In the genomic region with DNA sequence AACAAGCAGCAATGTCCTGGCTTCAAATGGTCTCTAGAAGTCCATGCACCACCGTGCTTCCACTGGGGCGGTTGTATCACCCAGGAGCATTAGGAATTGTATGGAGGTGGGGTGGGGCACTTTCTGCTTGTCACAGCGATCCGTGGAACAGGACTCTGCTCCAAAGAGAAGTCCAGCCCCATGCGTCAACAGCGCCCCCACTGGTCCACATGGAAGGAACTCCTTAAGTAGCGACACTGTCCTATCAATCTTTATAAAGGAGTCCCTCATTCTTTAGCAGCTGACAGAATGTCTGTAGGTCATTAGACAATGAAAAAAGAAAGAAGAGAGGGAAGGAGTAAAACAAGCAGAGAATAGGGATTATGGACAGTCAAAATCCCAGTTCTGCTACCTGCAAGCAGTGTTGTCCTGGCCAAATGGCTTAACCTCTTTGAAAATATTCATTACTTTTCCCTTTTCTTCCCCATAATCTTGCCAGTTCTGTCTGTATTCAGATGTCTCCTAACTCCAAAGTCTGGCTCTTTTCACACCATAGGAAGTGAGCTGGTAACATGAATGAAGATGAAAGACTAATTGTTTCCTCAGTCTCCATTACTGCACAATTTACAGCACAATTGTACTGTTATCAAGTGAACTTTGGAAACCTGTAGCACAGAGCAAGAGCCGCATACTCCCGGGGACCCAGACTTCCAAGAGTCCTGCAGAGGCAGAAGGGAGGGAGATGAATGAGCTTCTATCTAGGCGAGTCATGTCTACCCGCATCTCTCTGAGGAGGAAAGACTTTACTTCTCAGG, we compare ENCODE assay signal across 8 cellular contexts. TPM values are rescaled to one million over a fixed set of nuclear protein-coding genes. Genes with fewer than 3 reads are reported as not detected.
DNase-seq lines count a peak whose midpoint lies in the region; FAIRE-seq and TF ChIP-seq lines count a peak whose summit lies in the region.

No MANE protein-coding gene starts in this region.

- H3K27me3 ChIP-seq in HL-60 (ENCODE audit: insufficient read depth, poor library complexity, severe bottlenecking) = no peaks in the 10 kb centered on the region

- no peak for FAIRE-seq in GM12892 (lab: Jason Lieb, UNC)

- peaks cover 81% of the 10 kb centered on the region for H3K36me3 Mint-ChIP-seq in activated naive CD8-positive, alpha-beta T cell treated with anti-CD3 and anti-CD28 coated beads for 36 hours
- peaks cover 45% of the 10 kb centered on the region for H3K36me3 Mint-ChIP-seq in type B pancreatic cell

- peaks cover 10% of the 10 kb centered on the region for H3K9me3 Mint-ChIP-seq in activated naive CD8-positive, alpha-beta T cell treated with anti-CD3 and anti-CD28 coated beads for 36 hours
- H3K9me3 Mint-ChIP-seq in type B pancreatic cell = no peaks in the 10 kb centered on the region

- peak overlapping the region; percentile 3 for H3K27ac ChIP-seq in HL-60 (replicated peaks)

- TF ChIP-seq CTCF in HL-60 (IDR thresholded peaks at IDR 0.05; ENCODE audit: insufficient read depth, low read length) = no peak
- peak; percentile 71 for TF ChIP-seq CTCF in type B pancreatic cell (conservative IDR thresholded peaks at IDR 0.05)

- peak overlapping the region; percentile 48 for H3K27ac Mint-ChIP-seq in activated naive CD8-positive, alpha-beta T cell treated with anti-CD3 and anti-CD28 coated beads for 36 hours
- H3K27ac Mint-ChIP-seq in type B pancreatic cell = peak overlapping the region; percentile 98

- DNase-seq in Ammon's horn (ENCODE audit: low spot score) (peak; percentile 58), HL-60 (ENCODE audit: low read depth in 1 of 2, low spot score in 1 of 2) (no peak), iris pigment epithelial cell (ENCODE audit: low read depth) (peak; percentile 57), type B pancreatic cell (ENCODE audit: extremely low spot score, unreplicated experiment) (no peak), GM12892 (ENCODE audit: insufficient read length) (no peak), ureter (ENCODE audit: low spot score) (no peak)
- DNase-seq in activated naive CD8-positive, alpha-beta T cell treated with anti-CD3 and anti-CD28 coated beads for 36 hours = no peak
- DNase-seq in stimulated activated naive CD4-positive, alpha-beta T cell treated with Interleukin-2 at 50 U/mL for 16 hours (lab: John Stamatoyannopoulos, UW) = no peak

- H3K4me1 Mint-ChIP-seq in activated naive CD8-positive, alpha-beta T cell treated with anti-CD3 and anti-CD28 coated beads for 36 hours = peaks cover 85% of the 10 kb centered on the region
- H3K4me1 Mint-ChIP-seq in type B pancreatic cell (ENCODE audit: unreplicated experiment) = peaks cover 49% of the 10 kb centered on the region

- H3K27me3 Mint-ChIP-seq in activated naive CD8-positive, alpha-beta T cell treated with anti-CD3 and anti-CD28 coated beads for 36 hours = no peaks in the 10 kb centered on the region
- no peaks in the 10 kb centered on the region for H3K27me3 Mint-ChIP-seq in type B pancreatic cell

- no peak for TF ChIP-seq POLR2A in GM12892 (IDR thresholded peaks at IDR 0.05; ENCODE audit: low read depth, low read length)

- no peak overlapping the region for H3K4me3 Mint-ChIP-seq in activated naive CD8-positive, alpha-beta T cell treated with anti-CD3 and anti-CD28 coated beads for 36 hours
- peak overlapping the region; percentile 50 for H3K4me3 Mint-ChIP-seq in type B pancreatic cell

- no peak overlapping the region for H3K4me3 ChIP-seq in HL-60 (replicated peaks; ENCODE audit: insufficient read depth, low read length)

RNA-seq across cellular contexts. Expression of gene NFE2L2, which starts 9.9 kb away (rescaled TPM):
- total RNA-seq in activated naive CD8-positive, alpha-beta T cell treated with anti-CD3 and anti-CD28 coated beads for 36 hours = 10 to 100 TPM; 68.3 to 70.3 TPM
- total RNA-seq in type B pancreatic cell (ENCODE audit: low replicate concordance) (74.7 and 95.0 TPM in 2 replicates), ureter (190 TPM)
- polyA plus RNA-seq in GM12892 (2012; ENCODE audit: missing spikeins) = 26.9 TPM

RNA-seq across cellular contexts. Expression of gene HNRNPA3, which starts 42.0 kb away (rescaled TPM):
- 100 to 1,000 TPM; 253 to 254 TPM for total RNA-seq in activated naive CD8-positive, alpha-beta T cell treated with anti-CD3 and anti-CD28 coated beads for 36 hours
- total RNA-seq in type B pancreatic cell (ENCODE audit: low replicate concordance) (203 and 304 TPM in 2 replicates), ureter (251 TPM)
- polyA plus RNA-seq in GM12892 (2012; ENCODE audit: missing spikeins) = 303 TPM

Comparison
In these comparisons a context has a peak if more than half of its experiments do, and no peak if none do; other contexts are left out.
1. DNase-seq: peak in Ammon's horn (single experiment) and iris pigment epithelial cell (single experiment); none in HL-60 (0 of 2), activated naive CD8-positive, alpha-beta T cell treated with anti-CD3 and anti-CD28 coated beads for 36 hours (single experiment), type B pancreatic cell (single experiment), GM12892 (single experiment), ureter (single experiment) and stimulated activated naive CD4-positive, alpha-beta T cell treated with Interleukin-2 at 50 U/mL for 16 hours (single experiment).